8 cellular contexts compared by ENCODE assay signal in the genomic region with DNA sequence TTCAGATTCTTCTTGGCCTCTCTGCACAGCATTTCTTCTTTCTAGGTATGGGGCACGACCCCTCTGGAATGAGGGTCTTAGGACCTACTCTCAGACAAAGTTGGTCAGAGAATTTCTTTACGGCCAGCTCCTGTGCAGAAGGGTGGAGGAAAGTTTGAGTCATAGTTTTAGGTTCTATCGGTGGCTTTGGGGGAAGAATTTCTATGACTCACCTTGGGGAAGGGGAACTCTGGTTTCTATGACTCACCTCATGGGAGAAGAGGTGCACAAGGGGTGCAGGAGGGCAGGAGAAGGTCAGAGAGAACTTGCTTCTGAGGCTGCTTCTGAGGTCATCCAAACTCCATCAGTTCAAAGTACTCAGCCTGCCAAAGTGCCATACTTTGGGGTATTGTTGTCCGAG. TPM values are rescaled to one million over a fixed set of nuclear protein-coding genes. Genes with fewer than 3 reads are reported as not detected.
A peak's percentile ranks its signal among the peaks of the same experiment; 100 is the strongest.
DNase-seq lines count a peak whose midpoint lies in the region; ATAC-seq, FAIRE-seq and TF ChIP-seq lines count a peak whose summit lies in the region.

No MANE protein-coding gene starts in this region.

- TF ChIP-seq CTCF in GM13977 (IDR thresholded peaks at IDR 0.05; ENCODE audit: extremely low read depth, insufficient read depth, missing control alignments) = no peak

- no peak overlapping the region for H3K4me3 ChIP-seq in HAP-1

- peak; percentile 65 for FAIRE-seq in RCC 7860 (lab: Jason Lieb, UNC)

- no peaks in the 10 kb centered on the region for H3K9me3 ChIP-seq in HAP-1

- no peaks in the 10 kb centered on the region for H3K27me3 ChIP-seq in HAP-1 (ENCODE audit: low read depth)

- in situ Hi-C loops in GM13977 (cut with MboI; ENCODE audit: low pct_unique_long_range_greater_than_20kb, low sequenced_read_pairs, unreplicated experiment) = loop anchor here (10.0 kb wide), 1 partner anchor 1013 kb away; a partner anchor contains a TSS
- in situ Hi-C loops in HAP-1 (cut with MboI; ENCODE audit: low sequenced_read_pairs) = no loop called here

- peaks cover 2% of the 10 kb centered on the region; the same call in 1 of the 2 replicates for H3K4me1 ChIP-seq in HAP-1

- ATAC-seq in HG02588 (IDR thresholded peaks at IDR 0.05; ENCODE audit: unreplicated experiment) = peak; percentile 82
- ATAC-seq in left lobe of liver = no peak

- no peaks in the 10 kb centered on the region for H3K36me3 ChIP-seq in HAP-1 (replicated peaks)

- DNase-seq in GM13977 (ENCODE audit: low spot score) = peak; percentile 54
- peak; percentile 69 for DNase-seq in RCC 7860 (ENCODE audit: low spot score)
- DNase-seq in fibroblast of peridontal ligament (ENCODE audit: extremely low read depth) = peak; percentile 18
- no peak for DNase-seq in left lobe of liver (ENCODE audit: low spot score)
- no peak for DNase-seq in HAP-1 (ENCODE audit: low spot score in 2 of 2)
- DNase-seq in C1 segment of cervical spinal cord (lab: John Stamatoyannopoulos, UW) = no peak
- no peak for DNase-seq in NCI-H345 treated with DMSO at 0.1 percent for 48 hours (lab: John Stamatoyannopoulos, UW; ENCODE audit: unreplicated experiment)

RNA-seq across cellular contexts. Expression of a gene that starts 2.5 kb away (rescaled TPM):
- 0.08 TPM for total RNA-seq in left lobe of liver

Comparison
In these comparisons a context has a peak if more than half of its experiments do, and no peak if none do; other contexts are left out.
1. DNase-seq: peak in GM13977 (single experiment), RCC 7860 (single experiment) and fibroblast of peridontal ligament (single experiment); none in left lobe of liver (single experiment), HAP-1 (0 of 2), C1 segment of cervical spinal cord (0 of 14) and NCI-H345 treated with DMSO at 0.1 percent for 48 hours (single experiment).